Comparison of ENCODE assay signal across 21 cellular contexts in genomic region chr18:78818495-78818894, GRCh38.
"Had no signal": no experiment of that assay in that cellular context is flagged by ENCODE, and none has a peak within 500 bp of the region (broad histone marks: within the 10 kb centered on the region; RNA-seq: fewer than 3 reads in every experiment).

No MANE protein-coding gene starts in this region.

- DNase-seq: cerebellar nuclear complex; dermis blood vessel endothelial cell; dorsolateral prefrontal cortex; effector CD4-positive, alpha-beta T cell; effector memory CD4-positive, alpha-beta T cell; erythroblast; esophagus squamous epithelium; foreskin fibroblast; foreskin melanocyte; gastrocnemius medialis; heart right ventricle; hippocampal formation; left cardiac atrium; left ventricle myocardium superior; lower lobe of right lung; mesenchymal stem cell; midbrain had no signal

- H3K4me1 ChIP-seq: colonic mucosa, esophagus squamous epithelium, gastrocnemius medialis, heart right ventricle, left lung, lower lobe of right lung had no signal

- H3K9me3 ChIP-seq: colonic mucosa, esophagus squamous epithelium, gastrocnemius medialis, heart right ventricle, left lung, lower lobe of right lung had no signal

- H3K4me3 ChIP-seq: colonic mucosa, dorsolateral prefrontal cortex, esophagus squamous epithelium, gastrocnemius medialis, heart right ventricle, left lung, lower lobe of right lung had no signal

- ATAC-seq: esophagus mucosa, gastrocnemius medialis, heart right ventricle, left cardiac atrium, left lung, left ventricle myocardium superior, lower lobe of right lung had no signal

- H3K27me3 ChIP-seq: colonic mucosa had no signal

- H3K36me3 ChIP-seq: colonic mucosa, esophagus squamous epithelium, gastrocnemius medialis, heart right ventricle, left lung, lower lobe of right lung had no signal

- H3K27ac ChIP-seq: colonic mucosa, dorsolateral prefrontal cortex, epithelial cell of prostate, esophagus squamous epithelium, gastrocnemius medialis, heart right ventricle, left lung, lower lobe of right lung had no signal
